In genomic region chr9:16884373-16884772, GRCh38 we compare ENCODE assay signal across 27 cellular contexts. TPM values are rescaled to one million over a fixed set of nuclear protein-coding genes. Genes with fewer than 3 reads are reported as not detected.
A peak's percentile ranks its signal among the peaks of the same experiment; 100 is the strongest.
DNase-seq lines count a peak whose midpoint lies in the region; FAIRE-seq and TF ChIP-seq lines count a peak whose summit lies in the region.
"Had no signal": no experiment of that assay in that cellular context is flagged by ENCODE, and none has a peak within 500 bp of the region (broad histone marks: within the 10 kb centered on the region; RNA-seq: fewer than 3 reads in every experiment).

No MANE protein-coding gene starts in this region.

- TF ChIP-seq POLR2A in spleen (IDR thresholded peaks at IDR 0.05), result no peak

- H3K36me3 ChIP-seq in SJCRH30, result no peaks in the 10 kb centered on the region
- H3K36me3 ChIP-seq in spleen, result no peaks in the 10 kb centered on the region
- H3K36me3 ChIP-seq: brain microvascular endothelial cell, esophagus muscularis mucosa, right lobe of liver, uterus had no signal

- peak overlapping the region; percentile 87 for H3K27ac Mint-ChIP-seq in glutamatergic neuron (ENCODE audit: unreplicated experiment)
- H3K27ac Mint-ChIP-seq: activated CD4-positive, alpha-beta memory T cell treated with anti-CD3 and anti-CD28 coated beads, Interleukin-2, amount 10 ng/mL, durations not matched to agents 7 days and 5 days; CD4-positive, alpha-beta memory T cell; nephron progenitor cell; WTC11 had no signal

- no peak for FAIRE-seq in RCC 7860 (lab: Jason Lieb, UNC)
- FAIRE-seq: colon had no signal

- no peaks in the 10 kb centered on the region for H3K27me3 ChIP-seq in HL-60 (ENCODE audit: insufficient read depth, poor library complexity, severe bottlenecking)
- H3K27me3 ChIP-seq in SJCRH30, result no peaks in the 10 kb centered on the region
- H3K27me3 ChIP-seq in spleen (replicated peaks in 1 of 7), result no peaks in the 10 kb centered on the region
- H3K27me3 ChIP-seq: brain microvascular endothelial cell, esophagus muscularis mucosa, right lobe of liver, uterus had no signal

- H3K27ac ChIP-seq in HL-60 (replicated peaks) (peak overlapping the region; percentile 60), SJCRH30 (peak overlapping the region; percentile 60), spleen (peak overlapping the region in 5 of 8 donors; percentile 13 to 40 (median 34))
- H3K27ac ChIP-seq: brain microvascular endothelial cell, right lobe of liver, uterus had no signal

- peaks cover 10% of the 10 kb centered on the region for H3K4me1 Mint-ChIP-seq in glutamatergic neuron (ENCODE audit: low read depth, unreplicated experiment)
- H3K4me1 Mint-ChIP-seq: activated CD4-positive, alpha-beta memory T cell treated with anti-CD3 and anti-CD28 coated beads, Interleukin-2, amount 10 ng/mL, durations not matched to agents 7 days and 5 days; CD4-positive, alpha-beta memory T cell had no signal

- no peaks in the 10 kb centered on the region for H3K36me3 Mint-ChIP-seq in glutamatergic neuron (ENCODE audit: unreplicated experiment)
- H3K36me3 Mint-ChIP-seq: CD4-positive, alpha-beta memory T cell had no signal

- H3K4me3 ChIP-seq in HL-60 (replicated peaks; ENCODE audit: insufficient read depth, low read length) (no peak overlapping the region), SJCRH30 (no peak overlapping the region), spleen (no peak overlapping the region)
- H3K4me3 ChIP-seq: esophagus muscularis mucosa, right lobe of liver, uterus had no signal

- WGBS in spleen, 5 donors, result 20 to 42% (median 24%) methylated on average over 3 of the region's 3 CpGs

- H3K9me3 ChIP-seq in SJCRH30 (replicated peaks), result no peaks in the 10 kb centered on the region
- peaks cover 0 to 6% (median 0%) of the 10 kb centered on the region in 8 donors for H3K9me3 ChIP-seq in spleen
- H3K9me3 ChIP-seq: esophagus muscularis mucosa, right lobe of liver, uterus had no signal

- intact Hi-C loops in spleen (cut with DNase I; ENCODE audit: low total_unique reads), result no loop called here

- DNase-seq in HL-60 (ENCODE audit: low read depth in 1 of 2, low spot score in 1 of 2), result peak in 1 of 2 experiments; percentile 35
- DNase-seq in SJCRH30, result peak in 1 of 2 experiments; percentile 32
- DNase-seq in glutamatergic neuron, result no peak
- no peak for DNase-seq in spleen
- no peak for DNase-seq in RCC 7860 (ENCODE audit: low spot score)
- no peak for DNase-seq in occipital lobe (lab: John Stamatoyannopoulos, UW)
- no peak for DNase-seq in DMS153 treated with DMSO at 0.1 percent for 48 hours (lab: John Stamatoyannopoulos, UW; ENCODE audit: unreplicated experiment)
- no peak for DNase-seq in activated naive CD4-positive, alpha-beta T cell treated with anti-CD3 and anti-CD28 coated beads, Interleukin-2, amount 50 U/mL, for 16 hours
- DNase-seq: activated CD4-positive, alpha-beta memory T cell treated with anti-CD3 and anti-CD28 coated beads, Interleukin-2, amount 10 ng/mL, durations not matched to agents 7 days and 5 days; activated gamma-delta T cell treated with Interleukin-2 at 50 U/mL for 16 hours; activated T-cell treated with anti-CD3 and anti-CD28 coated beads for 4 hours; brain microvascular endothelial cell; CD4-positive, alpha-beta memory T cell; KBM-7; kidney glomerular epithelial cell; NCI-H1048; NCI-H2029; nephron progenitor cell; posterior cingulate gyrus; right lobe of liver; uterus had no signal

- peaks cover 8% of the 10 kb centered on the region for H3K27me3 Mint-ChIP-seq in glutamatergic neuron (ENCODE audit: unreplicated experiment)
- H3K27me3 Mint-ChIP-seq: activated CD4-positive, alpha-beta memory T cell treated with anti-CD3 and anti-CD28 coated beads, Interleukin-2, amount 10 ng/mL, durations not matched to agents 7 days and 5 days; CD4-positive, alpha-beta memory T cell; effector memory CD8-positive, alpha-beta T cell had no signal

- no peak overlapping the region for H3K4me3 Mint-ChIP-seq in glutamatergic neuron (ENCODE audit: unreplicated experiment)
- H3K4me3 Mint-ChIP-seq: activated CD4-positive, alpha-beta memory T cell treated with anti-CD3 and anti-CD28 coated beads, Interleukin-2, amount 10 ng/mL, durations not matched to agents 7 days and 5 days; CD4-positive, alpha-beta memory T cell; effector memory CD8-positive, alpha-beta T cell; nephron progenitor cell; WTC11 had no signal

- H3K4me1 ChIP-seq in SJCRH30 (peaks cover 21% of the 10 kb centered on the region), spleen (peaks cover 0 to 15% (median 10%) of the 10 kb centered on the region in 6 donors)
- H3K4me1 ChIP-seq: right lobe of liver, uterus had no signal

- TF ChIP-seq CTCF in HL-60 (IDR thresholded peaks at IDR 0.05; ENCODE audit: insufficient read depth, low read length) (no peak), glutamatergic neuron (IDR thresholded peaks at IDR 0.05; ENCODE audit: partially characterized antibody, unreplicated experiment) (no peak), spleen (IDR thresholded peaks at IDR 0.05 in 8 of 11, conservative IDR thresholded peaks at IDR 0.05 in 3 of 11) (no peak)

- peaks cover 5% of the 10 kb centered on the region for H3K9me3 Mint-ChIP-seq in glutamatergic neuron (ENCODE audit: unreplicated experiment)

RNA-seq across cellular contexts. Expression of gene BNC2, which starts 13.9 kb away (rescaled TPM):
- 13.1 and 16.1 TPM in 2 replicates for total RNA-seq in SJCRH30 (2014; rRNA removed; shearing (Covaris generic))
- 15.2 TPM for total RNA-seq in glutamatergic neuron (ENCODE audit: unreplicated experiment)
- total RNA-seq in spleen, result 1 to 10 TPM in 5 of 7 donors, under 1 TPM in 2; 0.34 to 4.3 (median 2.6) TPM
- polyA plus RNA-seq in spleen, result under 1 TPM; 0.07 to 0.58 (median 0.30) TPM
- 1.6 TPM for total RNA-seq in occipital lobe
- total RNA-seq: activated CD4-positive, alpha-beta memory T cell treated with anti-CD3 and anti-CD28 coated beads, Interleukin-2, amount 10 ng/mL, durations not matched to agents 7 days and 5 days; CD4-positive, alpha-beta memory T cell; HT-29; T-helper 2 cell treated with Interferon-gamma antibody and Interleukin-4, amounts not matched to agents 100 ng/mL and 5 ng/mL, for 36 hours had no signal
- polyA plus RNA-seq: CD4-positive, alpha-beta memory T cell had no signal
